Comparison of ENCODE assay signal across 19 cellular contexts in the genomic region with DNA sequence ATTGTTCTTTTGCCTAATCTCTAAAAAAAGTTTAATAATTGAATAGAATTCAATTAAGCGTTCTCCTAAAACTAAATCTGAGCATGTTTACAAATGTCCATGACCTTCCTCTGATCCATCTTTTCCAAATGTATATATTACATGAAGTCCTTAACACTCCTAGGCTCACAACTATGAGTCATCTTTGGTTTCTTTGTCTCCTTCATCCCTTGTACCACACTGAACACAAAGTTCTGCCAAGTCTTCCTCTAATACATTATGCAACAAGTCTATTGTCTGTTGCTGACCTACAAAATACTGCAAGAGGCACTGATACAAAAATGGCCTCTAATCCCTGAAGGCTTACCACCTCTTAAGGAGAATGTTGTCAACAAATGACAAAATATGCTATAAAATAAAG.
"Had no signal": no experiment of that assay in that cellular context is flagged by ENCODE, and none has a peak within 500 bp of the region (broad histone marks: within the 10 kb centered on the region; RNA-seq: fewer than 3 reads in every experiment).

No MANE protein-coding gene starts in this region.

- FAIRE-seq: urothelium cell line had no signal

- H3K9ac ChIP-seq: parathyroid adenoma had no signal

- H3K4me3 ChIP-seq: dorsolateral prefrontal cortex, tibial artery had no signal

- H2AFZ ChIP-seq: parathyroid adenoma had no signal

- ATAC-seq: activated CD8-positive, alpha-beta T cell treated with anti-CD3 and anti-CD28 coated beads for 36 hours; activated T-helper 17 cell treated with anti-CD3 and anti-CD28 coated beads, Interleukin-2, amount 50 U/mL, for 72 hours; natural killer cell treated with Interleukin-12 subunit alpha and Interleukin-12 subunit beta and Interleukin-15 and Interleukin-18, amount 100 ng/mL, for 72 hours; SK-N-SH treated with all-trans-retinoic acid at 6 μM for 48 hours; T-cell; WTC11 had no signal

- H3K4me1 ChIP-seq: parathyroid adenoma, tibial artery had no signal

- H3K79me2 ChIP-seq: parathyroid adenoma had no signal

- H3K36me3 Mint-ChIP-seq: immature natural killer cell; natural killer cell treated with Interleukin-12 subunit alpha and Interleukin-12 subunit beta and Interleukin-15 and Interleukin-18, amount 100 ng/mL, for 72 hours; T-cell; WTC11 had no signal

- H3K27me3 Mint-ChIP-seq: activated CD8-positive, alpha-beta T cell treated with anti-CD3 and anti-CD28 coated beads for 36 hours; activated T-helper 17 cell treated with anti-CD3 and anti-CD28 coated beads, Interleukin-2, amount 50 U/mL, for 72 hours; natural killer cell treated with Interleukin-12 subunit alpha and Interleukin-12 subunit beta and Interleukin-15 and Interleukin-18, amount 100 ng/mL, for 72 hours; T-cell had no signal

- H3K4me3 Mint-ChIP-seq: activated CD8-positive, alpha-beta T cell treated with anti-CD3 and anti-CD28 coated beads for 36 hours; activated naive CD4-positive, alpha-beta T cell treated with anti-CD3 and anti-CD28 coated beads for 36 hours; activated T-helper 17 cell treated with anti-CD3 and anti-CD28 coated beads, Interleukin-2, amount 50 U/mL, for 72 hours; endodermal cell; immature natural killer cell; natural killer cell treated with Interleukin-12 subunit alpha and Interleukin-12 subunit beta and Interleukin-15 and Interleukin-18, amount 100 ng/mL, for 72 hours; T-cell; WTC11 had no signal

- H3K27me3 ChIP-seq: dorsolateral prefrontal cortex, tibial artery had no signal

- H3K27ac Mint-ChIP-seq: activated CD8-positive, alpha-beta T cell treated with anti-CD3 and anti-CD28 coated beads for 36 hours; activated naive CD4-positive, alpha-beta T cell treated with anti-CD3 and anti-CD28 coated beads for 36 hours; activated T-helper 17 cell treated with anti-CD3 and anti-CD28 coated beads, Interleukin-2, amount 50 U/mL, for 72 hours; endodermal cell; immature natural killer cell; natural killer cell treated with Interleukin-12 subunit alpha and Interleukin-12 subunit beta and Interleukin-15 and Interleukin-18, amount 100 ng/mL, for 72 hours; T-cell; WTC11 had no signal

- H3K27ac ChIP-seq: dorsolateral prefrontal cortex, parathyroid adenoma, tibial artery had no signal

- H3K9me3 ChIP-seq: tibial artery had no signal

- DNase-seq: activated CD4-positive, alpha-beta T cell treated with anti-CD3 and anti-CD28 coated beads for 48 hours; activated CD8-positive, alpha-beta T cell treated with anti-CD3 and anti-CD28 coated beads for 36 hours; activated naive CD4-positive, alpha-beta T cell treated with anti-CD3 and anti-CD28 coated beads for 36 hours; activated T-cell treated with anti-CD3 and anti-CD28 coated beads, Interleukin-2, amount 50 U/mL, for 1 hour; dorsolateral prefrontal cortex; endodermal cell; erythroblast; immature natural killer cell; retina; stimulated activated CD4-positive, alpha-beta T cell treated with anti-CD3 and anti-CD28 coated beads, Interleukin-2, amount 100 ng/mL, for 24 hours; stimulated activated naive CD4-positive, alpha-beta T cell treated with Interleukin-2 at 50 U/mL for 16 hours; T-cell; tibial artery had no signal

- H3K36me3 ChIP-seq: tibial artery had no signal

- H3K4me1 Mint-ChIP-seq: activated T-helper 17 cell treated with anti-CD3 and anti-CD28 coated beads, Interleukin-2, amount 50 U/mL, for 72 hours; endodermal cell; immature natural killer cell; T-cell; WTC11 had no signal
